ENCODE assay signal across 8 cellular contexts in the genomic region with DNA sequence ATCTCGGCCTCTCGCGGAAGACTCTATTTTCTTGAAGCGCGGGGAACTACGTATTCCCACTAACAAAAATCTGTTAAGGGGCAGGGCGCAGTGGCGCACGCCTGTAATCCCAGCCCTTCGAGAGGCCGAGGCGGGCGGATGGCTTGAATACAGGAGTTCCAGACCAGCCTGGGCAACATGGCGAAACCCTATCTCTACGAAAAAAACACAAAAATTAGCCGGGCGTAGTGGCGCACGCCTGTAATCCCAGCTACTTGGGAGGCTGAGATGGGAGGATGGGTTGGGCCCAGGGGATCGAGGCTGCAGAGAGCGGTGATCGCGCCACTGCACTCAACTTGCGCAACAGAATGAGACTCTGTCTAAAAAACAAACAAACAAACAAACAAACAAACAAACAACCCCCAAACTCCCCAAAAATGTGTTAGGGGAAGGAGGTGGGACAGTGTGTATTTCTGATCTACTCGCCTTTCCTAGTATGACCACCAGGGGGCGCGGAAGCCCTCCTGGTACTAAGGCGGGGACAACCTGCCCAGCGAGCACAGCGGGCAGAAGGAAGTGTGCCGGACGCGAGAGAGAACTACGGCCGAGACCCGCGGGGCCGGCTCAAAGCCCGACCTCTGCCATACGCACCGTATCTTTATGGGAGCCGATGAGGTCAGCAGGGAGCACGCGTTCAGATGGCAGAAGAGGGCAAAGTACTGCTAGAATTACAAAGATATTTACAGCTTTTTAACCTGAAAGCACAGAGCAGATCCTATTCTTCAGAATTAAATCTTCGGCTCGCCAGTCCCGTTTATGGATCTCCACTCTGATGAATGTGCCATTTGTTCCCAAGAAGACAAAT. TPM values are rescaled to one million over a fixed set of nuclear protein-coding genes. Genes with fewer than 3 reads are reported as not detected.
DNase-seq lines count a peak whose midpoint lies in the region; ATAC-seq and TF ChIP-seq lines count a peak whose summit lies in the region.

No MANE protein-coding gene starts in this region.

- peaks cover 31% of the 10 kb centered on the region for H3K79me2 ChIP-seq in ACC112 (ENCODE audit: control insufficient read depth, insufficient read depth, low read length, unreplicated experiment)

- H3K27ac Mint-ChIP-seq in central memory CD8-positive, alpha-beta T cell (ENCODE audit: low read depth) = peak overlapping the region; percentile 82

- H3K4me1 Mint-ChIP-seq in central memory CD8-positive, alpha-beta T cell = peaks cover 31% of the 10 kb centered on the region

- ATAC-seq in GM18511 (IDR thresholded peaks at IDR 0.05; ENCODE audit: unreplicated experiment) (peak; percentile 79), HG03060 (IDR thresholded peaks at IDR 0.05; ENCODE audit: low read depth, unreplicated experiment) (peak; percentile 66)
- peak; percentile 61 for ATAC-seq in central memory CD8-positive, alpha-beta T cell (replicated peaks; ENCODE audit: extremely low read depth, poor library complexity, severe bottlenecking)

- peaks cover 10% of the 10 kb centered on the region for H3K36me3 Mint-ChIP-seq in central memory CD8-positive, alpha-beta T cell (ENCODE audit: insufficient read depth)

- DNase-seq in NCI-H2171 (lab: John Stamatoyannopoulos, UW) = peak; percentile 62
- DNase-seq in activated CD4-positive, CD25-positive, alpha-beta regulatory T cell treated with anti-CD3 and anti-CD28 coated beads, Interleukin-2, amount 50 U/mL, for 16 hours (ENCODE audit: low read depth, low spot score) = peak; percentile 78
- peak; percentile 64 to 79 for DNase-seq in central memory CD8-positive, alpha-beta T cell (ENCODE audit: low spot score in 2 of 2)
- no peak for DNase-seq in kidney epithelial cell (ENCODE audit: low read depth)
- peak; percentile 59 to 78 for DNase-seq in stimulated activated CD4-positive, alpha-beta T cell treated with anti-CD3 and anti-CD28 coated beads, Interleukin-15, amount 100 ng/mL, for 48 hours (ENCODE audit: low read depth in 2 of 2)

- H3K4me3 ChIP-seq in ACC112 (ENCODE audit: low read depth, low read length) (peak overlapping the region; percentile 75), kidney epithelial cell (ENCODE audit: low read depth, low read length) (peak overlapping the region; percentile 81)

- peaks cover 19% of the 10 kb centered on the region for H3K27me3 Mint-ChIP-seq in central memory CD8-positive, alpha-beta T cell

- H3K36me3 ChIP-seq in ACC112 (ENCODE audit: insufficient read depth, low read length) (no peaks in the 10 kb centered on the region), kidney epithelial cell (ENCODE audit: control insufficient read depth, insufficient read depth, low read length) (peaks cover 1% of the 10 kb centered on the region)

- H3K27ac ChIP-seq in ACC112 (ENCODE audit: low read depth, low read length) = no peak overlapping the region

- TF ChIP-seq CTCF in kidney epithelial cell (IDR thresholded peaks at IDR 0.05; ENCODE audit: insufficient read depth, low read length, poor library complexity, severe bottlenecking) = peak; percentile 87

- no peaks in the 10 kb centered on the region for H3K27me3 ChIP-seq in ACC112 (ENCODE audit: insufficient read depth, low read length)
- no peaks in the 10 kb centered on the region for H3K27me3 ChIP-seq in kidney epithelial cell (ENCODE audit: control insufficient read depth, insufficient read depth, low read length)

- peak overlapping the region; percentile 93 for H3K4me3 Mint-ChIP-seq in central memory CD8-positive, alpha-beta T cell

- peak overlapping the region; percentile 84 for H2AFZ ChIP-seq in ACC112 (ENCODE audit: low read length, unreplicated experiment)

- peaks cover 16% of the 10 kb centered on the region for H3K4me1 ChIP-seq in ACC112 (ENCODE audit: control insufficient read depth, insufficient read depth, low read length, unreplicated experiment)

- H3K9me3 Mint-ChIP-seq in central memory CD8-positive, alpha-beta T cell = no peaks in the 10 kb centered on the region

RNA-seq across cellular contexts. Expression of gene STX3, which starts 1.3 kb away (rescaled TPM):
- 64.0 and 73.5 TPM in 2 replicates for total RNA-seq in kidney epithelial cell

RNA-seq across cellular contexts. Expression of gene OR10V1, which starts 40.2 kb away (rescaled TPM):
- total RNA-seq in kidney epithelial cell = not detected in 2 replicates

RNA-seq across cellular contexts. Expression of gene MRPL16, which starts 56.7 kb away (rescaled TPM):
- total RNA-seq in kidney epithelial cell = 34.5 and 34.6 TPM in 2 replicates
